ENCODE assay signal across 24 cellular contexts in the genomic region with DNA sequence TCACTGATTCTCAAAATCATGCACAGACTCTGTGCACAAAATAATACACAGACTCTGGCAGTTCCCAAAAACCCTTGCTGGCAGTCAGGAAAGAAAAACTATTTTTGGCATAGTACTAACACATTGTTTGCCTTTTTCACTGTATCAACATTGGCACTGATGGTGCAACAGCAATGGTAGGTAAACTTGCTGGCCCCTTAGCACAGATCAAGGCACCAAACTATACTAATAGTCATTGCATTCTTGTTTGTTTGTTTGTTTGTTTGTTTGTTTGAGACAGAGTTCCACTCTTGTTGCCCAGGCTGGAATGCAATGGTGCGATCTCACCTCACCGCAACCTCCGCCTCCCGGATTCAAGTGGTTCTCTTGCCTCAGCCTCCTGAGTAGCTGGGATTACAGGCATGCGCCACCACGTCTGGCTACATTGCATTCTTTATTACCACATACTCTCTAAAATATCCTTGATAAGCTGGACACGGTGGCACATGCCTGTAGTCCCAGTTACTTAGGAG.
"Had no signal": no experiment of that assay in that cellular context is flagged by ENCODE, and none has a peak within 500 bp of the region (broad histone marks: within the 10 kb centered on the region; RNA-seq: fewer than 3 reads in every experiment).

No MANE protein-coding gene starts in this region.

- H3K9me3 Mint-ChIP-seq: activated naive CD4-positive, alpha-beta T cell treated with anti-CD3 and anti-CD28 coated beads, Interleukin-2, amount 50 U/mL, for 72 hours; central memory CD8-positive, alpha-beta T cell; effector memory CD8-positive, alpha-beta T cell; neural crest cell; stimulated activated naive B cell treated with anti-CD40 and anti-IgM and Interleukin-4, amounts not matched to agents 10 μg/mL and 1 μg/mL and 100 μg/mL, for 72 hours; T-cell had no signal

- H3K9me3 ChIP-seq: transverse colon had no signal

- FAIRE-seq: colon, endothelial cell of umbilical vein, TTC549 had no signal

- H3K27me3 ChIP-seq: brain microvascular endothelial cell, transverse colon had no signal

- H3K36me3 Mint-ChIP-seq: activated naive CD4-positive, alpha-beta T cell treated with anti-CD3 and anti-CD28 coated beads, Interleukin-2, amount 50 U/mL, for 72 hours; naive B cell; stimulated activated naive B cell treated with anti-CD40 and anti-IgM and Interleukin-4, amounts not matched to agents 10 μg/mL and 1 μg/mL and 100 μg/mL, for 72 hours; T-cell had no signal

- H3K36me3 ChIP-seq: brain microvascular endothelial cell, transverse colon had no signal

- H3K27ac ChIP-seq: brain microvascular endothelial cell, transverse colon had no signal

- H3K27ac Mint-ChIP-seq: activated naive CD4-positive, alpha-beta T cell treated with anti-CD3 and anti-CD28 coated beads, Interleukin-2, amount 50 U/mL, for 72 hours; effector memory CD8-positive, alpha-beta T cell; stimulated activated naive B cell treated with anti-CD40 and anti-IgM and Interleukin-4, amounts not matched to agents 10 μg/mL and 1 μg/mL and 100 μg/mL, for 72 hours; T-cell had no signal

- ATAC-seq: activated naive CD4-positive, alpha-beta T cell treated with anti-CD3 and anti-CD28 coated beads, Interleukin-2, amount 50 U/mL, for 72 hours; effector memory CD8-positive, alpha-beta T cell; esophagus mucosa; stimulated activated naive B cell treated with anti-CD40 and anti-IgM and Interleukin-4, amounts not matched to agents 10 μg/mL and 1 μg/mL and 100 μg/mL, for 72 hours; T-cell had no signal

- H3K4me3 Mint-ChIP-seq: central memory CD8-positive, alpha-beta T cell; effector memory CD8-positive, alpha-beta T cell; naive B cell; neural crest cell; stimulated activated naive B cell treated with anti-CD40 and anti-IgM and Interleukin-4, amounts not matched to agents 10 μg/mL and 1 μg/mL and 100 μg/mL, for 72 hours; T-cell had no signal

- H3K4me1 Mint-ChIP-seq: central memory CD8-positive, alpha-beta T cell; naive B cell; stimulated activated naive B cell treated with anti-CD40 and anti-IgM and Interleukin-4, amounts not matched to agents 10 μg/mL and 1 μg/mL and 100 μg/mL, for 72 hours; T-cell had no signal

- H3K4me1 ChIP-seq: transverse colon had no signal

- DNase-seq: activated gamma-delta T cell treated with Interleukin-2 at 50 U/mL for 16 hours; activated T-cell treated with anti-CD3 and anti-CD28 coated beads, Interleukin-2, amount 50 U/mL, for 1 hour; aorta; brain microvascular endothelial cell; effector memory CD8-positive, alpha-beta T cell; foreskin melanocyte; hippocampal formation; kidney glomerular epithelial cell; naive B cell; occipital lobe; posterior cingulate gyrus; stimulated activated CD4-positive, alpha-beta T cell treated with anti-CD3 and anti-CD28 coated beads, Interleukin-2, amount 100 ng/mL, for 48 hours; stimulated activated CD8-positive, alpha-beta memory T cell treated with anti-CD3 and anti-CD28 coated beads, Interleukin-4, amount 100 ng/mL, for 48 hours; stimulated activated naive B cell treated with anti-CD40 and anti-IgM and Interleukin-4, amounts not matched to agents 10 μg/mL and 1 μg/mL and 100 μg/mL, for 72 hours; T-cell; transverse colon had no signal

- H3K4me3 ChIP-seq: lung, transverse colon had no signal
